Comparison of ENCODE assay signal across 1 cellular context in the genomic region with DNA sequence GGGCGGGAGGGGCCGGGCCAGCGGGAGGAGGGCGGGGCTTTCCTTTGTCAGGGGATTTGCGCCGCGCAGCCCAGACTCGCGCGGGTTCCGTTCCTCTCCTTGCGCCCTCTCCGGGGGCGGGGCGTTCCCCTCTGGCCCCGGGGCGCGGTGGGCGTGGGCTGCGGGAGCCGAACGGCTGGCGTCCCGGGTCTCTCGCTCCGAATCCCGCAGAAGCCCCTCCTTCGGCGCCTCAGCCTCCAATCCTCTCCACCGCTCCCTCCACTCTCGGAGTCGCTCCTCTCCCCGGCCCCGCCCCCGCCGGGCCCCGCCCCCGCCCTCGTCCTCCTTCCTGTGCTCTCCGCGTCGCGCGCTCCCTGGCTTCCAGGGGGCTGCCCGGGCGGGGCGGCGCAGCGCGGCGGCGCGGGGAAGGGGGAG.
TF ChIP-seq lines count a peak whose summit lies in the region.

No MANE protein-coding gene starts in this region.

TF ChIP-seq in K562, 482 proteins besides CTCF, POLR2A, EP300 and RAD21 (continued from another document and continues in another):
- TF ChIP-seq, protein P1, sequence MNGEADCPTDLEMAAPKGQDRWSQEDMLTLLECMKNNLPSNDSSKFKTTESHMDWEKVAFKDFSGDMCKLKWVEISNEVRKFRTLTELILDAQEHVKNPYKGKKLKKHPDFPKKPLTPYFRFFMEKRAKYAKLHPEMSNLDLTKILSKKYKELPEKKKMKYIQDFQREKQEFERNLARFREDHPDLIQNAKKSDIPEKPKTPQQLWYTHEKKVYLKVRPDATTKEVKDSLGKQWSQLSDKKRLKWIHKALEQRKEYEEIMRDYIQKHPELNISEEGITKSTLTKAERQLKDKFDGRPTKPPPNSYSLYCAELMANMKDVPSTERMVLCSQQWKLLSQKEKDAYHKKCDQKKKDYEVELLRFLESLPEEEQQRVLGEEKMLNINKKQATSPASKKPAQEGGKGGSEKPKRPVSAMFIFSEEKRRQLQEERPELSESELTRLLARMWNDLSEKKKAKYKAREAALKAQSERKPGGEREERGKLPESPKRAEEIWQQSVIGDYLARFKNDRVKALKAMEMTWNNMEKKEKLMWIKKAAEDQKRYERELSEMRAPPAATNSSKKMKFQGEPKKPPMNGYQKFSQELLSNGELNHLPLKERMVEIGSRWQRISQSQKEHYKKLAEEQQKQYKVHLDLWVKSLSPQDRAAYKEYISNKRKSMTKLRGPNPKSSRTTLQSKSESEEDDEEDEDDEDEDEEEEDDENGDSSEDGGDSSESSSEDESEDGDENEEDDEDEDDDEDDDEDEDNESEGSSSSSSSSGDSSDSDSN (IDR thresholded peaks at IDR 0.05; ENCODE audit: borderline replicate concordance in 1 of 2, low read depth in 2 of 2, low read length in 2 of 2) = peak in 1 of 2 experiments; percentile 9; a peak in 1 of 4 replicates
- no peak for TF ChIP-seq ZNF584 (CRISPR knock-in tag; IDR thresholded peaks at IDR 0.05; ENCODE audit: low read depth)
- TF ChIP-seq KAT2B (IDR thresholded peaks at IDR 0.05; ENCODE audit: low read depth, low read length) = no peak
- TF ChIP-seq RBM22 (IDR thresholded peaks at IDR 0.05; ENCODE audit: low read depth, low read length, poor library complexity, severe bottlenecking) = no peak
- TF ChIP-seq FOXM1 (IDR thresholded peaks at IDR 0.05; ENCODE audit: low read depth) = no peak
- no peak for TF ChIP-seq FOXM1 (CRISPR knock-in tag; IDR thresholded peaks at IDR 0.05; ENCODE audit: low read depth)
- 0 out of 2 replicates have a peak, but pooled peaks have one; percentile 5 for TF ChIP-seq KLF16 (IDR thresholded peaks at IDR 0.05)
- no peak for TF ChIP-seq EHMT2 (IDR thresholded peaks at IDR 0.05)
- no peak for TF ChIP-seq TBP (optimal IDR thresholded peaks at IDR 0.05; ENCODE audit: low read depth, low read length)
- TF ChIP-seq POU5F1 (IDR thresholded peaks at IDR 0.05; ENCODE audit: borderline replicate concordance, low read depth, low read length, partially characterized antibody) = no peak
- no peak for TF ChIP-seq ZNF785 (CRISPR knock-in tag; IDR thresholded peaks at IDR 0.05)
- TF ChIP-seq RB1 (IDR thresholded peaks at IDR 0.05; ENCODE audit: low read depth) = 0 out of 2 replicates have a peak, but pooled peaks have one; percentile 7
- no peak for TF ChIP-seq EWSR1 (IDR thresholded peaks at IDR 0.05; ENCODE audit: borderline replicate concordance, low read depth, partially characterized antibody)
- TF ChIP-seq POLR2G (IDR thresholded peaks at IDR 0.05; ENCODE audit: low read depth, low read length) = no peak; the same call in none of the 2 replicates
- TF ChIP-seq FOXA3 (CRISPR knock-in tag; conservative IDR thresholded peaks at IDR 0.05 in 1 of 2, IDR thresholded peaks at IDR 0.05 in 1 of 2) = no peak
- no peak for TF ChIP-seq MAX (CRISPR knock-in tag; IDR thresholded peaks at IDR 0.05)
- no peak for TF ChIP-seq HES1 (IDR thresholded peaks at IDR 0.05; ENCODE audit: low read depth)
- TF ChIP-seq SP1 (CRISPR knock-in tag; IDR thresholded peaks at IDR 0.05) = 0 out of 2 replicates have a peak, but pooled peaks have one; percentile 45
- TF ChIP-seq SIN3A (IDR thresholded peaks at IDR 0.05; ENCODE audit: borderline replicate concordance in 2 of 2, control insufficient read depth in 1 of 2, low read depth in 2 of 2, low read length in 2 of 2) = peak in 1 of 2 experiments; percentile 50; a peak in 2 of 4 replicates
- TF ChIP-seq, protein P2, sequence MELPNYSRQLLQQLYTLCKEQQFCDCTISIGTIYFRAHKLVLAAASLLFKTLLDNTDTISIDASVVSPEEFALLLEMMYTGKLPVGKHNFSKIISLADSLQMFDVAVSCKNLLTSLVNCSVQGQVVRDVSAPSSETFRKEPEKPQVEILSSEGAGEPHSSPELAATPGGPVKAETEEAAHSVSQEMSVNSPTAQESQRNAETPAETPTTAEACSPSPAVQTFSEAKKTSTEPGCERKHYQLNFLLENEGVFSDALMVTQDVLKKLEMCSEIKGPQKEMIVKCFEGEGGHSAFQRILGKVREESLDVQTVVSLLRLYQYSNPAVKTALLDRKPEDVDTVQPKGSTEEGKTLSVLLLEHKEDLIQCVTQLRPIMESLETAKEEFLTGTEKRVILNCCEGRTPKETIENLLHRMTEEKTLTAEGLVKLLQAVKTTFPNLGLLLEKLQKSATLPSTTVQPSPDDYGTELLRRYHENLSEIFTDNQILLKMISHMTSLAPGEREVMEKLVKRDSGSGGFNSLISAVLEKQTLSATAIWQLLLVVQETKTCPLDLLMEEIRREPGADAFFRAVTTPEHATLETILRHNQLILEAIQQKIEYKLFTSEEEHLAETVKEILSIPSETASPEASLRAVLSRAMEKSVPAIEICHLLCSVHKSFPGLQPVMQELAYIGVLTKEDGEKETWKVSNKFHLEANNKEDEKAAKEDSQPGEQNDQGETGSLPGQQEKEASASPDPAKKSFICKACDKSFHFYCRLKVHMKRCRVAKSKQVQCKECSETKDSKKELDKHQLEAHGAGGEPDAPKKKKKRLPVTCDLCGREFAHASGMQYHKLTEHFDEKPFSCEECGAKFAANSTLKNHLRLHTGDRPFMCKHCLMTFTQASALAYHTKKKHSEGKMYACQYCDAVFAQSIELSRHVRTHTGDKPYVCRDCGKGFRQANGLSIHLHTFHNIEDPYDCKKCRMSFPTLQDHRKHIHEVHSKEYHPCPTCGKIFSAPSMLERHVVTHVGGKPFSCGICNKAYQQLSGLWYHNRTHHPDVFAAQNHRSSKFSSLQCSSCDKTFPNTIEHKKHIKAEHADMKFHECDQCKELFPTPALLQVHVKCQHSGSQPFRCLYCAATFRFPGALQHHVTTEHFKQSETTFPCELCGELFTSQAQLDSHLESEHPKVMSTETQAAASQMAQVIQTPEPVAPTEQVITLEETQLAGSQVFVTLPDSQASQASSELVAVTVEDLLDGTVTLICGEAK (IDR thresholded peaks at IDR 0.05) = no peak
- TF ChIP-seq, protein P2 (CRISPR knock-in tag; IDR thresholded peaks at IDR 0.05) = no peak
- no peak for TF ChIP-seq DEAF1 (CRISPR knock-in tag; IDR thresholded peaks at IDR 0.05)
- no peak for TF ChIP-seq GATAD2B (IDR thresholded peaks at IDR 0.05; ENCODE audit: borderline replicate concordance)
- no peak for TF ChIP-seq ZNF586 (CRISPR knock-in tag; conservative IDR thresholded peaks at IDR 0.05)
- no peak for TF ChIP-seq ATF4 (CRISPR knock-in tag; IDR thresholded peaks at IDR 0.05)
- TF ChIP-seq NUFIP1 (IDR thresholded peaks at IDR 0.05; ENCODE audit: partially characterized antibody) = no peak
- no peak for TF ChIP-seq WHSC1 (IDR thresholded peaks at IDR 0.05; ENCODE audit: low read length)
- no peak for TF ChIP-seq SMC3 (conservative IDR thresholded peaks at IDR 0.05; ENCODE audit: insufficient read depth, low read depth, low read length)
- TF ChIP-seq ZNF445 (CRISPR knock-in tag; IDR thresholded peaks at IDR 0.05; ENCODE audit: low read depth) = no peak
- TF ChIP-seq PYGO2 (tag; IDR thresholded peaks at IDR 0.05) = no peak
- TF ChIP-seq ESRRB (CRISPR knock-in tag; IDR thresholded peaks at IDR 0.05; ENCODE audit: borderline replicate concordance) = no peak
- TF ChIP-seq MAFF (IDR thresholded peaks at IDR 0.05; ENCODE audit: low read length) = no peak
- no peak for TF ChIP-seq SRSF1 (IDR thresholded peaks at IDR 0.05; ENCODE audit: low read depth, low read length)
- no peak for TF ChIP-seq POLR2AphosphoS2 (IDR thresholded peaks at IDR 0.05; ENCODE audit: low read length)
- no peak for TF ChIP-seq NONO (IDR thresholded peaks at IDR 0.05; ENCODE audit: low read depth in 2 of 2, low read length in 1 of 2)
- TF ChIP-seq NR2C2 (CRISPR knock-in tag; IDR thresholded peaks at IDR 0.05) = no peak
- peak; percentile 49; the same call in 1 of the 2 replicates for TF ChIP-seq NR2C2 (tag; IDR thresholded peaks at IDR 0.05)
- no peak for TF ChIP-seq NFE2L1 (tag; IDR thresholded peaks at IDR 0.05; ENCODE audit: borderline replicate concordance, low read depth)
- no peak for TF ChIP-seq PRPF4 (IDR thresholded peaks at IDR 0.05; ENCODE audit: insufficient read depth, low read depth, low read length, poor library complexity, severe bottlenecking)
- no peak for TF ChIP-seq NBN (IDR thresholded peaks at IDR 0.05; ENCODE audit: low read depth)
- no peak for TF ChIP-seq ZNF76 (CRISPR knock-in tag; IDR thresholded peaks at IDR 0.05; ENCODE audit: borderline replicate concordance)
- no peak for TF ChIP-seq ATF6 (CRISPR knock-in tag; IDR thresholded peaks at IDR 0.05)
- no peak for TF ChIP-seq E2F5 (CRISPR knock-in tag; IDR thresholded peaks at IDR 0.05)
- TF ChIP-seq ZNF143 (CRISPR knock-in tag; IDR thresholded peaks at IDR 0.05) = no peak
- TF ChIP-seq ZNF224 (CRISPR knock-in tag; IDR thresholded peaks at IDR 0.05) = no peak
- no peak for TF ChIP-seq TCF7L2 (IDR thresholded peaks at IDR 0.05; ENCODE audit: low read depth, low read length)
- no peak for TF ChIP-seq ZNF668 (CRISPR knock-in tag; IDR thresholded peaks at IDR 0.05)
